ENCODE assay signal across 8 cellular contexts in genomic region chr7:116271980-116272886, GRCh38.
DNase-seq lines count a peak whose midpoint lies in the region; ATAC-seq and TF ChIP-seq lines count a peak whose summit lies in the region.

No MANE protein-coding gene starts in this region.

- peak; percentile 88 for DNase-seq in AG09319 (ENCODE audit: extremely low read depth, low read depth)
- peak; percentile 94 for DNase-seq in HPDE6-E6E7 (ENCODE audit: extremely low spot score)
- DNase-seq in coronary artery (ENCODE audit: low spot score) = peak; percentile 86
- no peak for DNase-seq in NCI-H2081 treated with DMSO at 0.1 percent for 48 hours (lab: John Stamatoyannopoulos, UW)
- DNase-seq in NCI-H1417 treated with DMSO at 0.1 percent for 48 hours (lab: John Stamatoyannopoulos, UW) = no peak
- no peak for DNase-seq in NCI-H1092 (lab: John Stamatoyannopoulos, UW)

- peak overlapping the region; percentile 39 to 76 for H3K27ac ChIP-seq in coronary artery
- peak overlapping the region; percentile 82 for H3K27ac ChIP-seq in muscle layer of duodenum (ENCODE audit: low read length)

- peak overlapping the region; percentile 38 for H3K4me3 ChIP-seq in coronary artery
- H3K4me3 ChIP-seq in muscle layer of duodenum (ENCODE audit: low read depth in 1 of 2, low read length in 2 of 2) = peak overlapping the region in 1 of 2 donors; percentile 27

- H3K9me3 ChIP-seq in muscle layer of duodenum (ENCODE audit: control insufficient read depth in 1 of 2, low read length in 2 of 2) = no peaks in the 10 kb centered on the region

- peaks cover 3 to 25% of the 10 kb centered on the region in 2 donors for H3K4me1 ChIP-seq in muscle layer of duodenum (ENCODE audit: control insufficient read depth in 1 of 2, insufficient read depth in 2 of 2, low read length in 2 of 2)

- no peak for ATAC-seq in HG02571 (IDR thresholded peaks at IDR 0.05; ENCODE audit: unreplicated experiment)

- TF ChIP-seq CTCF in AG09319 (IDR thresholded peaks at IDR 0.05; ENCODE audit: low read depth, low read length) (no peak), coronary artery (IDR thresholded peaks at IDR 0.05) (no peak)

- H3K36me3 ChIP-seq in muscle layer of duodenum (ENCODE audit: control insufficient read depth in 1 of 2, insufficient read depth in 2 of 2, low read length in 2 of 2) = no peaks in the 10 kb centered on the region

- no peaks in the 10 kb centered on the region for H3K27me3 ChIP-seq in muscle layer of duodenum (ENCODE audit: low read depth, low read length)

Comparison
In these comparisons a context has a peak if more than half of its experiments do, and no peak if none do; other contexts are left out.
1. DNase-seq: peak in AG09319 (single experiment), HPDE6-E6E7 (single experiment) and coronary artery (single experiment); none in NCI-H2081 treated with DMSO at 0.1 percent for 48 hours (single experiment), NCI-H1417 treated with DMSO at 0.1 percent for 48 hours (single experiment) and NCI-H1092 (single experiment).